In genomic region chr4:6324461-6324998, GRCh38 we compare ENCODE assay signal across 19 cellular contexts. TPM values are rescaled to one million over a fixed set of nuclear protein-coding genes. Genes with fewer than 3 reads are reported as not detected.
A peak's percentile ranks its signal among the peaks of the same experiment; 100 is the strongest.
DNase-seq lines count a peak whose midpoint lies in the region; ATAC-seq and TF ChIP-seq lines count a peak whose summit lies in the region.
"Had no signal": no experiment of that assay in that cellular context is flagged by ENCODE, and none has a peak within 500 bp of the region (broad histone marks: within the 10 kb centered on the region; RNA-seq: fewer than 3 reads in every experiment).

No MANE protein-coding gene starts in this region.

- ATAC-seq in psoas muscle (no peak), GM19463 (IDR thresholded peaks at IDR 0.05; ENCODE audit: unreplicated experiment) (no peak)
- ATAC-seq: Panc1 had no signal

- peak overlapping the region; percentile 62 for H3K9ac ChIP-seq in BLaER1

- WGBS in esophagus squamous epithelium, 2 donors, result 54 to 71% methylated on average over 10 to 11 of the region's 15 CpGs
- 34 to 36% (median 36%) methylated on average over 15 of the region's 15 CpGs for WGBS in psoas muscle, 3 donors

- DNase-seq in Kasumi-1 (lab: John Stamatoyannopoulos, UW) (peak; percentile 27 to 50), esophagus squamous epithelium (lab: John Stamatoyannopoulos, UW) (no peak), psoas muscle (peak in 1 of 2 donors; percentile 41), COLO668 (lab: John Stamatoyannopoulos, UW; ENCODE audit: unreplicated experiment) (no peak), SK-N-DZ (ENCODE audit: low spot score) (no peak), HT-29 (ENCODE audit: low spot score) (no peak)
- DNase-seq: ACHN; activated naive CD4-positive, alpha-beta T cell treated with anti-CD3 and anti-CD28 coated beads, Interleukin-2, amount 10 ng/mL, durations not matched to agents 7 days and 5 days; effector CD8-positive, alpha-beta T cell; NCI-H2081 treated with DMSO at 0.1 percent for 48 hours; NCI-H446 had no signal

- H3K36me3 ChIP-seq in BLaER1, result no peaks in the 10 kb centered on the region
- H3K36me3 ChIP-seq in esophagus squamous epithelium, result peaks cover 0 to 68% (median 0%) of the 10 kb centered on the region in 3 donors
- H3K36me3 ChIP-seq in psoas muscle (ENCODE audit: insufficient read depth in 1 of 2, low read depth in 1 of 2), result no peaks in the 10 kb centered on the region
- H3K36me3 ChIP-seq: ascending aorta, neutrophil had no signal

- peaks cover 11% of the 10 kb centered on the region; the same call in 1 of the 2 replicates for H4K20me1 ChIP-seq in BLaER1

- peak overlapping the region; percentile 90 for H3K4me2 ChIP-seq in BLaER1

- H3K4me1 ChIP-seq in BLaER1 (peaks cover 86% of the 10 kb centered on the region), esophagus squamous epithelium (peaks cover 0 to 28% (median 3%) of the 10 kb centered on the region in 3 donors), psoas muscle (no peaks in the 10 kb centered on the region)
- H3K4me1 ChIP-seq: ascending aorta had no signal

- H3K27me3 ChIP-seq in BLaER1 (no peaks in the 10 kb centered on the region), esophagus squamous epithelium (peaks cover 0 to 15% (median 0%) of the 10 kb centered on the region in 4 donors), psoas muscle (ENCODE audit: insufficient read depth in 3 of 3, low read length in 2 of 3) (peaks cover 0 to 30% (median 4%) of the 10 kb centered on the region in 3 donors)

- H3K9me3 ChIP-seq in BLaER1 (peaks cover 9% of the 10 kb centered on the region), esophagus squamous epithelium (no peaks in the 10 kb centered on the region), psoas muscle (no peaks in the 10 kb centered on the region)
- H3K9me3 ChIP-seq: ascending aorta, neutrophil had no signal

- peak overlapping the region; percentile 26 for H3K4me3 ChIP-seq in BLaER1
- H3K4me3 ChIP-seq in esophagus squamous epithelium, result peak overlapping the region in 1 of 4 donors; percentile 7
- H3K4me3 ChIP-seq in psoas muscle, result no peak overlapping the region
- H3K4me3 ChIP-seq: ascending aorta, SK-N-MC had no signal

- TF ChIP-seq CTCF in esophagus squamous epithelium (IDR thresholded peaks at IDR 0.05), result no peak
- no peak for TF ChIP-seq CTCF in psoas muscle (IDR thresholded peaks at IDR 0.05)

- TF ChIP-seq POLR2A in esophagus squamous epithelium (IDR thresholded peaks at IDR 0.05), result no peak

- intact Hi-C loops in esophagus squamous epithelium (cut with DNase I) (loop anchor here (10.0 kb wide), 1 partner anchor 330 kb away; no protein-coding TSS in a partner anchor), psoas muscle (cut with DNase I) (no loop called here)

- peak overlapping the region; percentile 70 for H3K27ac ChIP-seq in BLaER1
- H3K27ac ChIP-seq in esophagus squamous epithelium, result peak overlapping the region; percentile 35 to 79 (median 54)
- peak overlapping the region; percentile 9 for H3K27ac ChIP-seq in psoas muscle
- H3K27ac ChIP-seq: ascending aorta, C4-2B, neutrophil, SK-N-MC, VCaP had no signal

RNA-seq across cellular contexts. Expression of gene WFS1, which starts 54.9 kb away (rescaled TPM):
- total RNA-seq in esophagus squamous epithelium (10 to 100 TPM in 2 of 4 donors, 1 to 10 TPM in 2; 6.5 to 20.4 (median 9.6) TPM), psoas muscle (10 to 100 TPM in 2 of 4 donors, 1 to 10 TPM in 2; 8.0 to 13.3 (median 10.0) TPM)
- 10 to 100 TPM in 1 of 3 donors, 1 to 10 TPM in 2; 5.9 to 13.2 (median 7.0) TPM for polyA plus RNA-seq in psoas muscle
- polyA plus RNA-seq in SK-N-DZ (2014; cell fraction: cytosol; rRNA removed), result 8.5 and 8.8 TPM in 2 replicates
- 9.0 and 11.7 TPM in 2 replicates for polyA plus RNA-seq in SK-N-DZ (2014; cell fraction: nucleus; rRNA removed)
- 49.2 and 49.8 TPM in 2 replicates for total RNA-seq in HT-29 (2014; rRNA removed; shearing (Covaris generic))

Comparison
In these comparisons a context has a peak if more than half of its experiments do, and no peak if none do; other contexts are left out.
1. H3K27ac ChIP-seq: peak in every context shown above with its lines; median percentile 70 in BLaER1; 54 in esophagus squamous epithelium; 9 in psoas muscle.
2. DNase-seq: peak in Kasumi-1 (2 of 2); none in esophagus squamous epithelium (single experiment), COLO668 (single experiment), SK-N-DZ (single experiment) and HT-29 (single experiment).